ENCODE assay signal across 10 cellular contexts in genomic region chr11:76698321-76699043, GRCh38. TPM values are rescaled to one million over a fixed set of nuclear protein-coding genes. Genes with fewer than 3 reads are reported as not detected.
DNase-seq lines count a peak whose midpoint lies in the region; TF ChIP-seq lines count a peak whose summit lies in the region.
"Had no signal": no experiment of that assay in that cellular context is flagged by ENCODE, and none has a peak within 500 bp of the region (broad histone marks: within the 10 kb centered on the region; RNA-seq: fewer than 3 reads in every experiment).

No MANE protein-coding gene starts in this region.

- DNase-seq in activated naive CD4-positive, alpha-beta T cell treated with anti-CD3 and anti-CD28 coated beads, Interleukin-2, amount 10 ng/mL, durations not matched to agents 7 days and 5 days = peak; percentile 32
- DNase-seq in activated naive CD4-positive, alpha-beta T cell treated with Interleukin-2 at 50 U/mL for 16 hours = no peak
- DNase-seq in NAMALWA (ENCODE audit: low spot score) (peak; percentile 60), smooth muscle cell (lab: John Stamatoyannopoulos, UW; ENCODE audit: unreplicated experiment) (no peak), Ammon's horn (ENCODE audit: low spot score) (no peak)
- DNase-seq in effector CD4-positive, alpha-beta T cell = no peak
- no peak for DNase-seq in activated CD4-positive, alpha-beta memory T cell treated with anti-CD3 and anti-CD28 coated beads for 36 hours
- DNase-seq: CD4-positive, alpha-beta T cell had no signal

- peak; percentile 51 for TF ChIP-seq CTCF in smooth muscle cell (IDR thresholded peaks at IDR 0.05; ENCODE audit: borderline replicate concordance, insufficient read depth, poor library complexity, severe bottlenecking)

- no peaks in the 10 kb centered on the region for H3K9me3 Mint-ChIP-seq in activated naive CD4-positive, alpha-beta T cell treated with anti-CD3 and anti-CD28 coated beads, Interleukin-2, amount 10 ng/mL, durations not matched to agents 7 days and 5 days
- H3K9me3 Mint-ChIP-seq in activated CD4-positive, alpha-beta memory T cell treated with anti-CD3 and anti-CD28 coated beads for 36 hours = no peaks in the 10 kb centered on the region
- H3K9me3 Mint-ChIP-seq: CD4-positive, alpha-beta T cell had no signal

- no peak overlapping the region for H3K4me3 ChIP-seq in ectodermal cell (ENCODE audit: insufficient read depth, low read depth, low read length)
- H3K4me3 ChIP-seq in smooth muscle cell = no peak overlapping the region

- H3K36me3 ChIP-seq in ectodermal cell (ENCODE audit: control insufficient read depth, insufficient read depth, low read length) = no peaks in the 10 kb centered on the region
- H3K36me3 ChIP-seq in smooth muscle cell (ENCODE audit: low read depth) = no peaks in the 10 kb centered on the region

- H3K36me3 Mint-ChIP-seq in activated naive CD4-positive, alpha-beta T cell treated with anti-CD3 and anti-CD28 coated beads, Interleukin-2, amount 10 ng/mL, durations not matched to agents 7 days and 5 days = no peaks in the 10 kb centered on the region
- no peaks in the 10 kb centered on the region for H3K36me3 Mint-ChIP-seq in activated CD4-positive, alpha-beta memory T cell treated with anti-CD3 and anti-CD28 coated beads for 36 hours

- POLR2A ChIA-PET in activated CD4-positive, alpha-beta memory T cell treated with anti-CD3 and anti-CD28 coated beads for 36 hours (lab: Charles Lee) = no interaction called here

- peak overlapping the region; percentile 11 for H3K27ac ChIP-seq in ectodermal cell (ENCODE audit: insufficient read depth, low read depth, low read length, poor library complexity, severe bottlenecking)
- H3K27ac ChIP-seq in smooth muscle cell (ENCODE audit: low read depth) = peak overlapping the region; percentile 95

- no peaks in the 10 kb centered on the region for H3K27me3 ChIP-seq in ectodermal cell (ENCODE audit: control insufficient read depth, insufficient read depth, low read length, poor library complexity, severe bottlenecking)
- no peaks in the 10 kb centered on the region for H3K27me3 ChIP-seq in smooth muscle cell (ENCODE audit: low read depth)

- H3K4me3 Mint-ChIP-seq in activated naive CD4-positive, alpha-beta T cell treated with anti-CD3 and anti-CD28 coated beads, Interleukin-2, amount 10 ng/mL, durations not matched to agents 7 days and 5 days = no peak overlapping the region
- no peak overlapping the region for H3K4me3 Mint-ChIP-seq in activated CD4-positive, alpha-beta memory T cell treated with anti-CD3 and anti-CD28 coated beads for 36 hours
- H3K4me3 Mint-ChIP-seq: CD4-positive, alpha-beta T cell had no signal

- H3K4me1 ChIP-seq in ectodermal cell (ENCODE audit: control insufficient read depth, insufficient read depth, low read length) (peaks cover 17% of the 10 kb centered on the region), smooth muscle cell (ENCODE audit: low read depth) (peaks cover 25% of the 10 kb centered on the region)

- H3F3A ChIP-seq in smooth muscle cell (ENCODE audit: low read depth) = peaks cover 37% of the 10 kb centered on the region

- H3K27ac Mint-ChIP-seq in activated naive CD4-positive, alpha-beta T cell treated with anti-CD3 and anti-CD28 coated beads, Interleukin-2, amount 10 ng/mL, durations not matched to agents 7 days and 5 days = no peak overlapping the region
- H3K27ac Mint-ChIP-seq in activated CD4-positive, alpha-beta memory T cell treated with anti-CD3 and anti-CD28 coated beads for 36 hours = no peak overlapping the region
- H3K27ac Mint-ChIP-seq: CD4-positive, alpha-beta T cell had no signal

- peaks cover 3% of the 10 kb centered on the region for H3K4me1 Mint-ChIP-seq in activated naive CD4-positive, alpha-beta T cell treated with anti-CD3 and anti-CD28 coated beads, Interleukin-2, amount 10 ng/mL, durations not matched to agents 7 days and 5 days
- peaks cover 1% of the 10 kb centered on the region for H3K4me1 Mint-ChIP-seq in activated CD4-positive, alpha-beta memory T cell treated with anti-CD3 and anti-CD28 coated beads for 36 hours (ENCODE audit: low read depth)

- whole genome bisulfite sequencing in ectodermal cell, 2 experiments = 51 to 53% methylated on average over 17 of the region's 17 CpGs
- 44% methylated on average over 17 of the region's 17 CpGs for WGBS in smooth muscle cell (ENCODE audit: low lambda C conversion rate)

- no peaks in the 10 kb centered on the region for H3K79me2 ChIP-seq in smooth muscle cell (ENCODE audit: low read depth)

- intact Hi-C loops in activated CD4-positive, alpha-beta memory T cell treated with anti-CD3 and anti-CD28 coated beads for 36 hours (cut with micrococcal nuclease) = no loop called here

- H3K4me2 ChIP-seq in smooth muscle cell = no peak overlapping the region

- H4K20me1 ChIP-seq in smooth muscle cell (ENCODE audit: low read depth) = no peaks in the 10 kb centered on the region

- CTCF ChIA-PET in activated naive CD4-positive, alpha-beta T cell treated with anti-CD3 and anti-CD28 coated beads, Interleukin-2, amount 10 ng/mL, durations not matched to agents 7 days and 5 days (lab: Charles Lee) = interaction anchor here (1.1 to 1.4 kb wide), 2 partner anchors 9 to 23 kb away, joined by 4 to 5 read pairs; no protein-coding TSS in a partner anchor
- CTCF ChIA-PET in activated CD4-positive, alpha-beta memory T cell treated with anti-CD3 and anti-CD28 coated beads for 36 hours (lab: Charles Lee) = interaction anchor here (0.9 to 1.9 kb wide), 4 partner anchors 10 to 100 kb away, joined by 3 to 7 read pairs (median 4); no protein-coding TSS in a partner anchor

- H3K9me3 ChIP-seq in ectodermal cell (ENCODE audit: control insufficient read depth, low read length) (no peaks in the 10 kb centered on the region), smooth muscle cell (replicated peaks; ENCODE audit: low read depth) (no peaks in the 10 kb centered on the region)

- H2AFZ ChIP-seq in smooth muscle cell (ENCODE audit: low read depth) = no peak overlapping the region

- H3K27me3 Mint-ChIP-seq in activated naive CD4-positive, alpha-beta T cell treated with anti-CD3 and anti-CD28 coated beads, Interleukin-2, amount 10 ng/mL, durations not matched to agents 7 days and 5 days = peaks cover 52% of the 10 kb centered on the region
- H3K27me3 Mint-ChIP-seq in activated CD4-positive, alpha-beta memory T cell treated with anti-CD3 and anti-CD28 coated beads for 36 hours = peaks cover 3% of the 10 kb centered on the region

- H3K9ac ChIP-seq in smooth muscle cell (ENCODE audit: low read depth) = no peak overlapping the region

RNA-seq across cellular contexts. Expression of gene LRRC32, which starts 27.9 kb away (rescaled TPM):
- 1.7 TPM for polyA plus RNA-seq in ectodermal cell (2013, experiment 1 of 4)
- 1.7 TPM for polyA plus RNA-seq in ectodermal cell (2013, experiment 2 of 4)
- 4.0 TPM for polyA plus RNA-seq in ectodermal cell (2013, experiment 3 of 4)
- polyA plus RNA-seq in ectodermal cell (2013, experiment 4 of 4) = 4.5 TPM
- 147 and 171 TPM in 2 replicates for total RNA-seq in smooth muscle cell
- 330 and 444 TPM in 2 replicates for polyA plus RNA-seq in smooth muscle cell
- total RNA-seq in activated CD4-positive, alpha-beta memory T cell treated with anti-CD3 and anti-CD28 coated beads for 36 hours = 10 to 100 TPM; 11.2 to 12.3 TPM
- total RNA-seq: M059J had no signal

Comparison
In these comparisons a context has a peak if more than half of its experiments do, and no peak if none do; other contexts are left out.
1. DNase-seq: peak in activated naive CD4-positive, alpha-beta T cell treated with anti-CD3 and anti-CD28 coated beads, Interleukin-2, amount 10 ng/mL, durations not matched to agents 7 days and 5 days (single experiment) and NAMALWA (single experiment); none in activated naive CD4-positive, alpha-beta T cell treated with Interleukin-2 at 50 U/mL for 16 hours (single experiment), smooth muscle cell (single experiment), Ammon's horn (single experiment), effector CD4-positive, alpha-beta T cell (single experiment) and activated CD4-positive, alpha-beta memory T cell treated with anti-CD3 and anti-CD28 coated beads for 36 hours (single experiment).
2. RNA of gene LRRC32, which starts 27.9 kb away (total RNA-seq): 147 to 171 TPM in smooth muscle cell; 11.2 to 12.3 TPM in activated CD4-positive, alpha-beta memory T cell treated with anti-CD3 and anti-CD28 coated beads for 36 hours; every median in the first group is over 10 times any median in the second.